1 cellular context compared by ENCODE assay signal in the genomic region with DNA sequence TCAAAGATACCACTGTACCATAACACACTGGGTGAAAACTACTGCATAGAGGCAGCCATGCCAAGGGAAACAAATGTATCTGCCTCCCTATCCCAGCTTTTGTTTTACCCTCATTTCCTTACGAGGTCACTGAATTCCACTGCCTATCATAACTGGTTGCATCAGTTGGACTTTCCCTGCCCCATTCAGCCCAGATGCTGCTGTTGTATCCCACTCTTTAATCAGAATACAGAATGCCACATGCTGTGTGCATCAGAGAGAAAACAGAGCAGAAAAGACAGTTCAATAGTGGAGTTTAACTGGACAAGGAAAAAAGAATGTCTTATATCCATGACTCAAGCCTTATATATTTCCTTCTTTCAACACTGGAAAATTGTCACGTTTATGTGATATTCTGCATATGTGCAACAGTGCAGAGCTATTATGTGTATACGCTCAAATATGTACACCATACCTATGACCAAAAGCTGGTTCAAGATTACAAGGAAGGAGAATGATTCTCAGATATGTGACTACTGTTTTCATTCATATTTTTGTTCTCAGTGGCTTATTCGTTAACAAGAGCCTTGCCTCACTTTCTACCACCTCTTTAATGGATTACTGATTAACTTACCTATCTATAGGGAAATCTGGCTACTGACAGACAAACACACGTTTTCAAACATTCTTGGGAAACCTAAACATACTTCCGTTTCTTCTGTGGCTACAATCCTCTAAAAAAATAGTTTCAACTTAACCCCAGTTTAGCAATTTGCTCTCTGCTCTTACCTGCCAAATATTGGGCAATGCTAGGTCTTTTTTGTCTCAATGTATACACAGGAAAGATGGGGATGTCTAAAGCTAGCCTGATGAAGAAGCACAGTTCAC.
TF ChIP-seq lines count a peak whose summit lies in the region.

No MANE protein-coding gene starts in this region.

TF ChIP-seq in liver, 16 proteins besides CTCF, POLR2A, EP300 and RAD21 (continued from another document):
- TF ChIP-seq, protein P1, sequence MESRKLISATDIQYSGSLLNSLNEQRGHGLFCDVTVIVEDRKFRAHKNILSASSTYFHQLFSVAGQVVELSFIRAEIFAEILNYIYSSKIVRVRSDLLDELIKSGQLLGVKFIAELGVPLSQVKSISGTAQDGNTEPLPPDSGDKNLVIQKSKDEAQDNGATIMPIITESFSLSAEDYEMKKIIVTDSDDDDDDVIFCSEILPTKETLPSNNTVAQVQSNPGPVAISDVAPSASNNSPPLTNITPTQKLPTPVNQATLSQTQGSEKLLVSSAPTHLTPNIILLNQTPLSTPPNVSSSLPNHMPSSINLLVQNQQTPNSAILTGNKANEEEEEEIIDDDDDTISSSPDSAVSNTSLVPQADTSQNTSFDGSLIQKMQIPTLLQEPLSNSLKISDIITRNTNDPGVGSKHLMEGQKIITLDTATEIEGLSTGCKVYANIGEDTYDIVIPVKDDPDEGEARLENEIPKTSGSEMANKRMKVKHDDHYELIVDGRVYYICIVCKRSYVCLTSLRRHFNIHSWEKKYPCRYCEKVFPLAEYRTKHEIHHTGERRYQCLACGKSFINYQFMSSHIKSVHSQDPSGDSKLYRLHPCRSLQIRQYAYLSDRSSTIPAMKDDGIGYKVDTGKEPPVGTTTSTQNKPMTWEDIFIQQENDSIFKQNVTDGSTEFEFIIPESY (IDR thresholded peaks at IDR 0.05), result no peak
- TF ChIP-seq FOXA2 (IDR thresholded peaks at IDR 0.05), result no peak
- no peak for TF ChIP-seq TAF1 (conservative IDR thresholded peaks at IDR 0.05)
- TF ChIP-seq RXRA (IDR thresholded peaks at IDR 0.05), result peak in 1 of 2 donors; percentile 18
- peak; percentile 22 to 27 for TF ChIP-seq HNF4A (conservative IDR thresholded peaks at IDR 0.05)
